20 cellular contexts compared by ENCODE assay signal in genomic region chr4:95507561-95507960, GRCh38. TPM values are rescaled to one million over a fixed set of nuclear protein-coding genes. Genes with fewer than 3 reads are reported as not detected.
"Had no signal": no experiment of that assay in that cellular context is flagged by ENCODE, and none has a peak within 500 bp of the region (broad histone marks: within the 10 kb centered on the region; RNA-seq: fewer than 3 reads in every experiment).

No MANE protein-coding gene starts in this region.

- H3K4me2 ChIP-seq: neural progenitor cell had no signal

- H3K27me3 ChIP-seq: foreskin keratinocyte, heart left ventricle, neural progenitor cell, ovary, suprapubic skin, thyroid gland had no signal

- H3K36me3 ChIP-seq: heart left ventricle, neural progenitor cell, ovary, suprapubic skin, thyroid gland had no signal

- H3K4me3 Mint-ChIP-seq: natural killer cell treated with Interleukin-12 subunit alpha and Interleukin-12 subunit beta and Interleukin-15 and Interleukin-18, amount 100 ng/mL, for 72 hours; neural progenitor cell; stimulated activated effector memory CD8-positive, alpha-beta T cell treated with anti-CD3 and anti-CD28 coated beads, Interleukin-12 subunit alpha, Interleukin-12 subunit beta, amount 100 ng/mL, for 72 hours; type B pancreatic cell had no signal

- H3K27ac Mint-ChIP-seq: natural killer cell treated with Interleukin-12 subunit alpha and Interleukin-12 subunit beta and Interleukin-15 and Interleukin-18, amount 100 ng/mL, for 72 hours; neural progenitor cell; stimulated activated effector memory CD8-positive, alpha-beta T cell treated with anti-CD3 and anti-CD28 coated beads, Interleukin-12 subunit alpha, Interleukin-12 subunit beta, amount 100 ng/mL, for 72 hours; type B pancreatic cell had no signal

- FAIRE-seq: islet of Langerhans, urothelium cell line had no signal

- H3K36me3 Mint-ChIP-seq: natural killer cell treated with Interleukin-12 subunit alpha and Interleukin-12 subunit beta and Interleukin-15 and Interleukin-18, amount 100 ng/mL, for 72 hours; stimulated activated effector memory CD8-positive, alpha-beta T cell treated with anti-CD3 and anti-CD28 coated beads, Interleukin-12 subunit alpha, Interleukin-12 subunit beta, amount 100 ng/mL, for 72 hours had no signal

- H3K27ac ChIP-seq: foreskin keratinocyte, heart left ventricle, neural progenitor cell, ovary, suprapubic skin, thyroid gland had no signal

- ATAC-seq: foreskin keratinocyte; left lobe of liver; natural killer cell treated with Interleukin-12 subunit alpha and Interleukin-12 subunit beta and Interleukin-15 and Interleukin-18, amount 100 ng/mL, for 72 hours; right cardiac atrium; stimulated activated effector memory CD8-positive, alpha-beta T cell treated with anti-CD3 and anti-CD28 coated beads, Interleukin-12 subunit alpha, Interleukin-12 subunit beta, amount 100 ng/mL, for 72 hours had no signal

- DNase-seq: erythroblast; heart left ventricle; hypothalamus; midbrain; nucleus accumbens; ovary; right cardiac atrium; stimulated activated CD4-positive, alpha-beta T cell treated with anti-CD3 and anti-CD28 coated beads, Interleukin-4, amount 100 ng/mL, for 1 hour; stimulated activated CD8-positive, alpha-beta memory T cell treated with anti-CD3 and anti-CD28 coated beads, Interleukin-4, amount 100 ng/mL, for 48 hours; stimulated activated naive CD8-positive, alpha-beta T cell treated with anti-CD3 and anti-CD28 coated beads, Interleukin-15, Interleukin-2, amounts not matched to agents 100 U/mL and 50 U/mL, for 24 hours; thyroid gland had no signal

- H3K4me1 ChIP-seq: suprapubic skin had no signal

- H3K9ac ChIP-seq: neural progenitor cell had no signal

- H2AFZ ChIP-seq: neural progenitor cell had no signal

- H3K9me3 ChIP-seq: heart left ventricle, ovary, suprapubic skin, thyroid gland had no signal

- H3K4me3 ChIP-seq: heart left ventricle, neural progenitor cell, ovary, suprapubic skin, thyroid gland had no signal

- H3K27me3 Mint-ChIP-seq: natural killer cell treated with Interleukin-12 subunit alpha and Interleukin-12 subunit beta and Interleukin-15 and Interleukin-18, amount 100 ng/mL, for 72 hours had no signal

- H3K4me1 Mint-ChIP-seq: stimulated activated effector memory CD8-positive, alpha-beta T cell treated with anti-CD3 and anti-CD28 coated beads, Interleukin-12 subunit alpha, Interleukin-12 subunit beta, amount 100 ng/mL, for 72 hours had no signal

RNA-seq across cellular contexts. Expression of gene UNC5C, which starts 41.2 kb away (rescaled TPM):
- total RNA-seq: foreskin keratinocyte; natural killer cell treated with Interleukin-12 subunit alpha and Interleukin-12 subunit beta and Interleukin-15 and Interleukin-18, amount 100 ng/mL, for 72 hours had no signal
- polyA plus RNA-seq: foreskin keratinocyte had no signal
